In genomic region chr4:40526741-40527140, GRCh38 we compare ENCODE assay signal across 18 cellular contexts.
A peak's percentile ranks its signal among the peaks of the same experiment; 100 is the strongest.
DNase-seq lines count a peak whose midpoint lies in the region; ATAC-seq and TF ChIP-seq lines count a peak whose summit lies in the region.
"Had no signal": no experiment of that assay in that cellular context is flagged by ENCODE, and none has a peak within 500 bp of the region (broad histone marks: within the 10 kb centered on the region; RNA-seq: fewer than 3 reads in every experiment).

No MANE protein-coding gene starts in this region.

- no peak overlapping the region for H3K9ac ChIP-seq in GM23248
- H3K9ac ChIP-seq: BLaER1 treated with 17β-estradiol and CSF1 and Interleukin-3, amounts not matched to agents 10 nM and 100 nM had no signal

- no peaks in the 10 kb centered on the region for H3K9me2 ChIP-seq in GM23248 (ENCODE audit: insufficient read depth)

- H3K27ac ChIP-seq in 22Rv1 = peak overlapping the region; percentile 91
- H3K27ac ChIP-seq in GM23248 = peak overlapping the region; percentile 72
- H3K27ac ChIP-seq: BLaER1 treated with 17β-estradiol and CSF1 and Interleukin-3, amounts not matched to agents 10 nM and 100 nM had no signal

- TF ChIP-seq CTCF in 22Rv1 (IDR thresholded peaks at IDR 0.05) = no peak

- no peaks in the 10 kb centered on the region for H3K9me3 ChIP-seq in GM23248 (ENCODE audit: low read depth)
- H3K9me3 ChIP-seq: BLaER1 treated with 17β-estradiol and CSF1 and Interleukin-3, amounts not matched to agents 10 nM and 100 nM; psoas muscle had no signal

- no peaks in the 10 kb centered on the region for H3K27me3 ChIP-seq in GM23248 (replicated peaks; ENCODE audit: insufficient read depth)
- H3K27me3 ChIP-seq: BLaER1 treated with 17β-estradiol and CSF1 and Interleukin-3, amounts not matched to agents 10 nM and 100 nM had no signal

- 0 out of 2 replicates have a peak, but pooled peaks cover 16% of the 10 kb centered on the region for H3F3A ChIP-seq in GM23248 (ENCODE audit: insufficient read depth)

- H3K4me1 ChIP-seq in GM23248 (ENCODE audit: insufficient read depth) = peaks cover 15% of the 10 kb centered on the region

- H3K79me2 ChIP-seq in GM23248 (ENCODE audit: insufficient read depth) = no peaks in the 10 kb centered on the region

- no peaks in the 10 kb centered on the region for H4K20me1 ChIP-seq in GM23248 (ENCODE audit: insufficient read depth)

- DNase-seq in GM23248 (no peak), astrocyte of the hippocampus (ENCODE audit: low read depth, low spot score) (peak; percentile 11), myocyte (ENCODE audit: low read depth) (peak; percentile 9), NCI-H2081 (lab: John Stamatoyannopoulos, UW) (no peak), dermis blood vessel endothelial cell (no peak)
- DNase-seq in activated CD4-positive, alpha-beta T cell treated with anti-CD3 and anti-CD28 coated beads, Interleukin-2, amount 50 U/mL, for 1 hour = no peak
- DNase-seq: activated CD4-positive, alpha-beta memory T cell treated with anti-CD3 and anti-CD28 coated beads, Interleukin-2, amount 10 ng/mL, durations not matched to agents 7 days and 5 days; activated gamma-delta T cell; activated naive CD8-positive, alpha-beta T cell treated with anti-CD3 and anti-CD28 coated beads, Interleukin-2, amount 50 U/mL, for 24 hours; effector CD8-positive, alpha-beta T cell; HCEC 1CT; MM.1S; NCI-H1417; NCI-H2107; psoas muscle had no signal

- H2AFZ ChIP-seq in GM23248 = peak overlapping the region; percentile 82; the same call in 1 of the 2 replicates

- H3K4me2 ChIP-seq in GM23248 (ENCODE audit: unreplicated experiment) = no peak overlapping the region

- 90 to 100% methylated on average over 1 of the region's 1 CpG for WGBS in GM23248 (ENCODE audit: low coverage in 1 of 2, low lambda C conversion rate in 2 of 2, missing lambda C conversion rate in 2 of 2), 2 experiments

- no peak overlapping the region for H3K4me3 ChIP-seq in GM23248
- H3K4me3 ChIP-seq: BLaER1 treated with 17β-estradiol and CSF1 and Interleukin-3, amounts not matched to agents 10 nM and 100 nM; psoas muscle had no signal

- ATAC-seq in HG02642 (IDR thresholded peaks at IDR 0.05; ENCODE audit: poor library complexity, unreplicated experiment) = no peak
- ATAC-seq: activated naive CD8-positive, alpha-beta T cell treated with anti-CD3 and anti-CD28 coated beads, Interleukin-2, amount 50 U/mL, for 24 hours had no signal

- in situ Hi-C loops in GM23248 (cut with MboI) = no loop called here

- no peaks in the 10 kb centered on the region for H3K36me3 ChIP-seq in GM23248 (ENCODE audit: low read depth)

Comparison
In these comparisons a context has a peak if more than half of its experiments do, and no peak if none do; other contexts are left out.
1. DNase-seq: peak in astrocyte of the hippocampus (single experiment) and myocyte (single experiment); none in GM23248 (single experiment), NCI-H2081 (0 of 2), dermis blood vessel endothelial cell (single experiment) and activated CD4-positive, alpha-beta T cell treated with anti-CD3 and anti-CD28 coated beads, Interleukin-2, amount 50 U/mL, for 1 hour (single experiment).